Comparison of ENCODE assay signal across 18 cellular contexts in genomic region chr4:61853041-61853440, GRCh38.
DNase-seq lines count a peak whose midpoint lies in the region; ATAC-seq and TF ChIP-seq lines count a peak whose summit lies in the region.
"Had no signal": no experiment of that assay in that cellular context is flagged by ENCODE, and none has a peak within 500 bp of the region (broad histone marks: within the 10 kb centered on the region; RNA-seq: fewer than 3 reads in every experiment).

No MANE protein-coding gene starts in this region.

- H3K36me3 ChIP-seq in GM23338 (ENCODE audit: insufficient read depth) = no peaks in the 10 kb centered on the region; the same call in 1 of the 2 replicates
- H3K36me3 ChIP-seq in adrenal gland (replicated peaks in 1 of 2) = no peaks in the 10 kb centered on the region
- H3K36me3 ChIP-seq: BLaER1 had no signal

- H2AFZ ChIP-seq in GM23338 = no peak overlapping the region

- no peaks in the 10 kb centered on the region for H4K20me1 ChIP-seq in GM23338 (replicated peaks; ENCODE audit: insufficient read depth)
- H4K20me1 ChIP-seq: BLaER1 had no signal

- POLR2A ChIA-PET in WTC11 (lab: Charles Lee) = no interaction called here

- DNase-seq in GM23338 (ENCODE audit: low spot score) = peak; percentile 80
- DNase-seq in WTC11 (ENCODE audit: low spot score) = peak; percentile 63
- peak; percentile 22 for DNase-seq in iPS DF 4.7 (ENCODE audit: extremely low read depth, low spot score)
- no peak for DNase-seq in neural crest cell (ENCODE audit: low read depth, low spot score)
- no peak for DNase-seq in adrenal gland
- DNase-seq: 8988T; AML-193; Caco-2; CD8-positive, alpha-beta memory T cell; DND-41; GDM1; IMR-90; KBM-7 had no signal

- H3K4me3 ChIP-seq in GM23338 = no peak overlapping the region
- H3K4me3 ChIP-seq in adrenal gland = no peak overlapping the region
- H3K4me3 ChIP-seq: BLaER1 had no signal

- 86 to 94% (median 91%) methylated on average over 6 of the region's 6 CpGs for WGBS in adrenal gland, 4 donors

- H3K27me3 Mint-ChIP-seq in GM23338 (ENCODE audit: insufficient read depth, low read depth, poor library complexity) (peaks cover 2% of the 10 kb centered on the region), WTC11 (ENCODE audit: low read depth) (peaks cover 4% of the 10 kb centered on the region), neural crest cell (ENCODE audit: low read depth) (no peaks in the 10 kb centered on the region)
- H3K27me3 Mint-ChIP-seq: CD8-positive, alpha-beta memory T cell had no signal

- peaks cover 2% of the 10 kb centered on the region; the same call in 2 of the 3 replicates for H3K9me3 Mint-ChIP-seq in GM23338
- peaks cover 3% of the 10 kb centered on the region for H3K9me3 Mint-ChIP-seq in WTC11
- peaks cover 10% of the 10 kb centered on the region for H3K9me3 Mint-ChIP-seq in neural crest cell

- TF ChIP-seq POLR2A in adrenal gland (IDR thresholded peaks at IDR 0.05) = no peak

- no peaks in the 10 kb centered on the region for H3K9me3 ChIP-seq in adrenal gland (replicated peaks in 1 of 3)
- H3K9me3 ChIP-seq: BLaER1, Caco-2 had no signal

- peaks cover 15% of the 10 kb centered on the region for H3K4me1 ChIP-seq in GM23338 (ENCODE audit: insufficient read depth)
- no peaks in the 10 kb centered on the region for H3K4me1 ChIP-seq in adrenal gland (replicated peaks in 1 of 2)
- H3K4me1 ChIP-seq: BLaER1, Caco-2 had no signal

- intact Hi-C loops in adrenal gland (cut with DNase I) = no loop called here

- peak; percentile 98 for ATAC-seq in GM23338
- peak; percentile 95 for ATAC-seq in WTC11
- no peak for ATAC-seq in HG03095 (IDR thresholded peaks at IDR 0.05; ENCODE audit: unreplicated experiment)
- no peak for ATAC-seq in GM18907 (IDR thresholded peaks at IDR 0.05; ENCODE audit: unreplicated experiment)
- ATAC-seq: HCT116 had no signal

- H3K4me2 ChIP-seq in GM23338 = peak overlapping the region; percentile 10
- H3K4me2 ChIP-seq: BLaER1 had no signal

- H3K9me2 ChIP-seq in GM23338 (ENCODE audit: insufficient read depth) = peaks cover 5% of the 10 kb centered on the region; the same call in 1 of the 2 replicates

- H3K79me2 ChIP-seq in GM23338 (replicated peaks; ENCODE audit: insufficient read depth) = no peaks in the 10 kb centered on the region

- H3K36me3 Mint-ChIP-seq in GM23338 (ENCODE audit: low read depth) = no peaks in the 10 kb centered on the region; the same call in 2 of the 3 replicates
- peaks cover 2% of the 10 kb centered on the region; the same call in 1 of the 2 replicates for H3K36me3 Mint-ChIP-seq in WTC11
- peaks cover 5% of the 10 kb centered on the region for H3K36me3 Mint-ChIP-seq in neural crest cell (ENCODE audit: low read depth)
- H3K36me3 Mint-ChIP-seq: CD8-positive, alpha-beta memory T cell had no signal

- H3F3A ChIP-seq in GM23338 (replicated peaks; ENCODE audit: low read depth) = no peaks in the 10 kb centered on the region

- CTCF ChIA-PET in WTC11 (lab: Charles Lee) = interaction anchor here (1.1 to 1.5 kb wide), 2 partner anchors 8 to 22 kb away, joined by 3 to 5 read pairs; no protein-coding TSS in a partner anchor

- no peaks in the 10 kb centered on the region for H3K27me3 ChIP-seq in GM23338 (ENCODE audit: insufficient read depth)
- no peaks in the 10 kb centered on the region for H3K27me3 ChIP-seq in adrenal gland
- H3K27me3 ChIP-seq: BLaER1 had no signal

- no peak overlapping the region for H3K27ac Mint-ChIP-seq in GM23338
- H3K27ac Mint-ChIP-seq in WTC11 = peak overlapping the region; percentile 85; the same call in 1 of the 2 replicates
- H3K27ac Mint-ChIP-seq in neural crest cell (ENCODE audit: unreplicated experiment) = peak overlapping the region; percentile 81
- H3K27ac Mint-ChIP-seq: CD8-positive, alpha-beta memory T cell had no signal

- H3K27ac ChIP-seq in GM23338 (ENCODE audit: low read depth) (no peak overlapping the region), adrenal gland (no peak overlapping the region)
- H3K27ac ChIP-seq: BLaER1, HL-60 had no signal

- TF ChIP-seq CTCF in GM23338 (conservative IDR thresholded peaks at IDR 0.05; ENCODE audit: low read depth in 2 of 2) = no peak
- no peak for TF ChIP-seq CTCF in WTC11 (IDR thresholded peaks at IDR 0.05)
- no peak for TF ChIP-seq CTCF in neural crest cell (conservative IDR thresholded peaks at IDR 0.05)
- TF ChIP-seq CTCF in adrenal gland (IDR thresholded peaks at IDR 0.05) = no peak

- H3K4me3 Mint-ChIP-seq in GM23338 (peak overlapping the region; percentile 36), WTC11 (peak overlapping the region; percentile 46), neural crest cell (no peak overlapping the region)
- H3K4me3 Mint-ChIP-seq: CD8-positive, alpha-beta memory T cell had no signal

- H3K4me1 Mint-ChIP-seq in GM23338 (peaks cover 25% of the 10 kb centered on the region), WTC11 (peaks cover 22% of the 10 kb centered on the region), neural crest cell (peaks cover 3% of the 10 kb centered on the region)
- H3K4me1 Mint-ChIP-seq: CD8-positive, alpha-beta memory T cell had no signal

TF ChIP-seq in WTC11, 78 proteins besides CTCF, POLR2A, EP300 and RAD21:
- TF ChIP-seq AFF4 (CRISPR knock-in tag; IDR thresholded peaks at IDR 0.05; ENCODE audit: borderline replicate concordance) = no peak
- TF ChIP-seq MYBL2 (CRISPR knock-in tag; IDR thresholded peaks at IDR 0.05) = no peak
- TF ChIP-seq, protein P1, sequence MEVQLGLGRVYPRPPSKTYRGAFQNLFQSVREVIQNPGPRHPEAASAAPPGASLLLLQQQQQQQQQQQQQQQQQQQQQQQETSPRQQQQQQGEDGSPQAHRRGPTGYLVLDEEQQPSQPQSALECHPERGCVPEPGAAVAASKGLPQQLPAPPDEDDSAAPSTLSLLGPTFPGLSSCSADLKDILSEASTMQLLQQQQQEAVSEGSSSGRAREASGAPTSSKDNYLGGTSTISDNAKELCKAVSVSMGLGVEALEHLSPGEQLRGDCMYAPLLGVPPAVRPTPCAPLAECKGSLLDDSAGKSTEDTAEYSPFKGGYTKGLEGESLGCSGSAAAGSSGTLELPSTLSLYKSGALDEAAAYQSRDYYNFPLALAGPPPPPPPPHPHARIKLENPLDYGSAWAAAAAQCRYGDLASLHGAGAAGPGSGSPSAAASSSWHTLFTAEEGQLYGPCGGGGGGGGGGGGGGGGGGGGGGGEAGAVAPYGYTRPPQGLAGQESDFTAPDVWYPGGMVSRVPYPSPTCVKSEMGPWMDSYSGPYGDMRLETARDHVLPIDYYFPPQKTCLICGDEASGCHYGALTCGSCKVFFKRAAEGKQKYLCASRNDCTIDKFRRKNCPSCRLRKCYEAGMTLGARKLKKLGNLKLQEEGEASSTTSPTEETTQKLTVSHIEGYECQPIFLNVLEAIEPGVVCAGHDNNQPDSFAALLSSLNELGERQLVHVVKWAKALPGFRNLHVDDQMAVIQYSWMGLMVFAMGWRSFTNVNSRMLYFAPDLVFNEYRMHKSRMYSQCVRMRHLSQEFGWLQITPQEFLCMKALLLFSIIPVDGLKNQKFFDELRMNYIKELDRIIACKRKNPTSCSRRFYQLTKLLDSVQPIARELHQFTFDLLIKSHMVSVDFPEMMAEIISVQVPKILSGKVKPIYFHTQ (CRISPR knock-in tag; IDR thresholded peaks at IDR 0.05) = no peak
- TF ChIP-seq E2F5 (CRISPR knock-in tag; IDR thresholded peaks at IDR 0.05) = no peak
- TF ChIP-seq FOXK1 (CRISPR knock-in tag; IDR thresholded peaks at IDR 0.05) = no peak
- TF ChIP-seq ZNF232 (CRISPR knock-in tag; IDR thresholded peaks at IDR 0.05) = no peak
- no peak for TF ChIP-seq HMGA2 (CRISPR knock-in tag; IDR thresholded peaks at IDR 0.05)
- TF ChIP-seq ZNF671 (CRISPR knock-in tag; IDR thresholded peaks at IDR 0.05) = no peak
- TF ChIP-seq TEAD4 (CRISPR knock-in tag; IDR thresholded peaks at IDR 0.05) = no peak

Comparison
In these comparisons a context has a peak if more than half of its experiments do, and no peak if none do; other contexts are left out.
1. ATAC-seq: peak in GM23338 (single experiment) and WTC11 (single experiment); none in HG03095 (single experiment) and GM18907 (single experiment).
2. DNase-seq: peak in GM23338 (single experiment), WTC11 (single experiment) and iPS DF 4.7 (single experiment); none in neural crest cell (single experiment) and adrenal gland (0 of 7).